In the genomic region with DNA sequence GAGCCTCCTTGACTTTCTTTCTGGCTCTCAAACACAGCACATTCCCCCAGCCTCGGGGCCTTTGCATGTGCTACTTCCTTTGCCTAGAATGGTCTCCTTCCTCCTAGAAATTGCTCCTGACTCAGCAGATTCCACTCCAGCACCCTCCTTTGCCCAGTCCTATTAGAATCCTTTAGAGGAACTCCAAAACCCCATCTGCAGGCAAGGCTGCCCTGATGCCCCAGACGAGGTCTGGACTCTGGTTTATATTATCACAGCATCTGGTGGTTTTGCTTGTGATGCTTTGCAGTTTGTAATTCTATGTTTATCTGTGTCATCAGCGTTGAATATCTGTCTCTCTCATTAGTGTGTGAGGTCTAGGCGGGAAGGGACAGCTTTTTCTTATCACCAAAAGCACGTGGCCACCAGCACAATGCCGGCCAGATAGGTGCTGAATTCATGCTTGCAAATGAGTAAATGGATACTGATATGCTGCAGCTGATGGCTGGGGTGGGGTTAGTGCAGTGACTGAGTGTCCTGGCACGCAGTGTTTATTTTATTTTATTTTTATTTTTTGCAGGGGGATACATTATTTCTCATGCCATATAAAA, we compare ENCODE assay signal across 10 cellular contexts. TPM values are rescaled to one million over a fixed set of nuclear protein-coding genes. Genes with fewer than 3 reads are reported as not detected.
A peak's percentile ranks its signal among the peaks of the same experiment; 100 is the strongest.
DNase-seq lines count a peak whose midpoint lies in the region; ATAC-seq and TF ChIP-seq lines count a peak whose summit lies in the region.
"Had no signal": no experiment of that assay in that cellular context is flagged by ENCODE, and none has a peak within 500 bp of the region (broad histone marks: within the 10 kb centered on the region; RNA-seq: fewer than 3 reads in every experiment).

No MANE protein-coding gene starts in this region.

- ATAC-seq in lower lobe of right lung (peak; percentile 39 to 64), HG02678 (IDR thresholded peaks at IDR 0.05; ENCODE audit: unreplicated experiment) (no peak)

- H3K36me3 Mint-ChIP-seq in type B pancreatic cell, result no peaks in the 10 kb centered on the region

- no peak overlapping the region for H3K4me3 Mint-ChIP-seq in type B pancreatic cell

- TF ChIP-seq CTCF in HFF-Myc (IDR thresholded peaks at IDR 0.05; ENCODE audit: low read depth, low read length, missing control alignments), result no peak
- no peak for TF ChIP-seq CTCF in lower lobe of right lung (IDR thresholded peaks at IDR 0.05)
- TF ChIP-seq CTCF in type B pancreatic cell (conservative IDR thresholded peaks at IDR 0.05), result no peak

- H3K4me1 ChIP-seq in lower lobe of right lung, result peaks cover 17% of the 10 kb centered on the region

- DNase-seq in HFF-Myc (ENCODE audit: extremely low read depth, low read depth) (peak; percentile 70), epidermal melanocyte (ENCODE audit: insufficient read length, low spot score) (peak; percentile 27), lower lobe of right lung (no peak), type B pancreatic cell (ENCODE audit: extremely low spot score, unreplicated experiment) (no peak), GDM1 (lab: John Stamatoyannopoulos, UW) (no peak), pons (ENCODE audit: low spot score) (no peak)
- DNase-seq: dorsolateral prefrontal cortex, occipital lobe, thyroid gland had no signal

- H3K27ac Mint-ChIP-seq in type B pancreatic cell, result peak overlapping the region; percentile 5

- no peaks in the 10 kb centered on the region for H3K36me3 ChIP-seq in lower lobe of right lung
- H3K36me3 ChIP-seq: thyroid gland had no signal

- no peaks in the 10 kb centered on the region for H3K27me3 ChIP-seq in lower lobe of right lung (ENCODE audit: low read depth)
- H3K27me3 ChIP-seq: dorsolateral prefrontal cortex, thyroid gland had no signal

- no peak overlapping the region for H3K4me3 ChIP-seq in HFF-Myc (replicated peaks; ENCODE audit: low read depth, low read length)
- no peak overlapping the region for H3K4me3 ChIP-seq in lower lobe of right lung
- H3K4me3 ChIP-seq: dorsolateral prefrontal cortex, thyroid gland had no signal

- H3K27me3 Mint-ChIP-seq in type B pancreatic cell, result no peaks in the 10 kb centered on the region

- intact Hi-C loops in lower lobe of right lung (cut with DNase I), result no loop called here

- H3K9me3 Mint-ChIP-seq in type B pancreatic cell, result no peaks in the 10 kb centered on the region

- peaks cover 9% of the 10 kb centered on the region for H3K4me1 Mint-ChIP-seq in type B pancreatic cell (ENCODE audit: unreplicated experiment)

- no peak overlapping the region for H3K27ac ChIP-seq in lower lobe of right lung

- H3K9me3 ChIP-seq in lower lobe of right lung, result no peaks in the 10 kb centered on the region
- H3K9me3 ChIP-seq: thyroid gland had no signal

RNA-seq across cellular contexts. Expression of a gene that starts 30.0 kb away (rescaled TPM):
- total RNA-seq in lower lobe of right lung, result 53.7 TPM
- total RNA-seq in type B pancreatic cell (ENCODE audit: low replicate concordance), result 37.3 and 41.1 TPM in 2 replicates

Comparison
In these comparisons a context has a peak if more than half of its experiments do, and no peak if none do; other contexts are left out.
1. DNase-seq: peak in HFF-Myc (single experiment) and epidermal melanocyte (single experiment); none in lower lobe of right lung (single experiment), type B pancreatic cell (single experiment), GDM1 (single experiment) and pons (single experiment).